8 cellular contexts compared by ENCODE assay signal in genomic region chr16:30893082-30893743, GRCh38. TPM values are rescaled to one million over a fixed set of nuclear protein-coding genes. Genes with fewer than 3 reads are reported as not detected.
A peak's percentile ranks its signal among the peaks of the same experiment; 100 is the strongest.
DNase-seq lines count a peak whose midpoint lies in the region; ATAC-seq lines count a peak whose summit lies in the region.

No MANE protein-coding gene starts in this region.

- peak overlapping the region; percentile 66 for H3K27ac Mint-ChIP-seq in activated naive CD4-positive, alpha-beta T cell treated with anti-CD3 and anti-CD28 coated beads, Interleukin-2, amount 10 ng/mL, durations not matched to agents 7 days and 5 days

- ATAC-seq in GM18907 (IDR thresholded peaks at IDR 0.05; ENCODE audit: unreplicated experiment), result peak; percentile 11
- peak; percentile 1 for ATAC-seq in HG03066 (IDR thresholded peaks at IDR 0.05; ENCODE audit: low read depth, unreplicated experiment)
- ATAC-seq in stimulated activated naive CD8-positive, alpha-beta T cell treated with anti-CD3 and anti-CD28 coated beads, Interleukin-15, Interleukin-2, amounts not matched to agents 100 U/mL and 50 U/mL, for 24 hours, result peak; percentile 4
- no peak for ATAC-seq in GM21576 (IDR thresholded peaks at IDR 0.05; ENCODE audit: unreplicated experiment)

- H3K27me3 Mint-ChIP-seq in activated naive CD4-positive, alpha-beta T cell treated with anti-CD3 and anti-CD28 coated beads, Interleukin-2, amount 10 ng/mL, durations not matched to agents 7 days and 5 days, result no peaks in the 10 kb centered on the region

- H3K4me3 Mint-ChIP-seq in activated naive CD4-positive, alpha-beta T cell treated with anti-CD3 and anti-CD28 coated beads, Interleukin-2, amount 10 ng/mL, durations not matched to agents 7 days and 5 days, result peak overlapping the region; percentile 87

- CTCF ChIA-PET in activated naive CD4-positive, alpha-beta T cell treated with anti-CD3 and anti-CD28 coated beads, Interleukin-2, amount 10 ng/mL, durations not matched to agents 7 days and 5 days (lab: Charles Lee), result interaction anchor here (0.9 to 2.1 kb wide), 3 partner anchors 9 to 48 kb away, joined by 4 to 7 read pairs (median 5); no protein-coding TSS in a partner anchor

- intact Hi-C loops in posterior vena cava (cut with DNase I), result loop anchor here in 1 of 2 donors (2.0 kb wide), 1 partner anchor 48 kb away; no protein-coding TSS in a partner anchor

- peaks cover 22% of the 10 kb centered on the region for H3K36me3 Mint-ChIP-seq in activated naive CD4-positive, alpha-beta T cell treated with anti-CD3 and anti-CD28 coated beads, Interleukin-2, amount 10 ng/mL, durations not matched to agents 7 days and 5 days

- peak; percentile 61 for DNase-seq in activated naive CD4-positive, alpha-beta T cell treated with anti-CD3 and anti-CD28 coated beads, Interleukin-2, amount 10 ng/mL, durations not matched to agents 7 days and 5 days
- DNase-seq in stimulated activated naive CD8-positive, alpha-beta T cell treated with anti-CD3 and anti-CD28 coated beads, Interleukin-15, Interleukin-2, amounts not matched to agents 100 U/mL and 50 U/mL, for 24 hours, result peak; percentile 37
- no peak for DNase-seq in HuH-7.5 (ENCODE audit: low spot score)
- DNase-seq in posterior vena cava (ENCODE audit: low spot score), result no peak

- H3K4me3 ChIP-seq in iPS-11a (ENCODE audit: low read depth, low read length), result peak overlapping the region; percentile 78

- H3K4me1 Mint-ChIP-seq in activated naive CD4-positive, alpha-beta T cell treated with anti-CD3 and anti-CD28 coated beads, Interleukin-2, amount 10 ng/mL, durations not matched to agents 7 days and 5 days, result peaks cover 56% of the 10 kb centered on the region

- H3K9me3 Mint-ChIP-seq in activated naive CD4-positive, alpha-beta T cell treated with anti-CD3 and anti-CD28 coated beads, Interleukin-2, amount 10 ng/mL, durations not matched to agents 7 days and 5 days, result no peaks in the 10 kb centered on the region

RNA-seq across cellular contexts. Expression of gene BCL7C, which starts 0.7 kb away (rescaled TPM):
- 10 to 100 TPM; 33.6 to 36.3 TPM for total RNA-seq in posterior vena cava

RNA-seq across cellular contexts. Expression of gene CTF1, which starts 3.2 kb away (rescaled TPM):
- 1 to 10 TPM; 5.0 to 5.2 TPM for total RNA-seq in posterior vena cava

RNA-seq across cellular contexts. Expression of gene FBXL19, which starts 30.2 kb away (rescaled TPM):
- 10 to 100 TPM; 13.7 to 14.5 TPM for total RNA-seq in posterior vena cava

RNA-seq across cellular contexts. Expression of gene ORAI3, which starts 55.7 kb away (rescaled TPM):
- total RNA-seq in posterior vena cava, result 10 to 100 TPM; 11.0 to 17.5 TPM

Comparison
In these comparisons a context has a peak if more than half of its experiments do, and no peak if none do; other contexts are left out.
1. DNase-seq: peak in activated naive CD4-positive, alpha-beta T cell treated with anti-CD3 and anti-CD28 coated beads, Interleukin-2, amount 10 ng/mL, durations not matched to agents 7 days and 5 days (single experiment) and stimulated activated naive CD8-positive, alpha-beta T cell treated with anti-CD3 and anti-CD28 coated beads, Interleukin-15, Interleukin-2, amounts not matched to agents 100 U/mL and 50 U/mL, for 24 hours (single experiment); none in HuH-7.5 (single experiment) and posterior vena cava (single experiment).